Comparison of ENCODE assay signal across 9 cellular contexts in the genomic region with DNA sequence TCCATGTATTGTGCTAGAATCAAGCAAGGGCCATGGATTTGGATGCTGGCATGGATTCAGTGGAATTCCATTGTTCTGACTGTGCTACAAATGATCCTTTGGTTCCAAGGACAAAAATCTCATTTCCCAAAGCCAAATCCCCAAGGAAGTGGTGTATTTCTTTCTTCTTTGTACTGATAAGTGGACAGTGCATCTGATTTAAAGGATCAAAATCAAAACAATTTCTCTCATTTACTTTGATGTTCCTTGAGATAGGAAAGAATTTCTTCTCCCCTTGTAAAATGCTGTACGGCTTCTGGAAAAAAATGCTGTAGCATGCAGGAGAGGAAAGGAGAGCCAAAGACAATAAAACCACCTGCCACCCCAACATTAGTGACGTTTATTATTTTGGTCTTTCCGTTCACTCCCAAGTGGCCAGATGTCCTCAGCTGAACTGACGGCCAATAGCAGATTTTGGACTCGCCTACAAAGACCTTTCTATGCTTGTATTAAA.
DNase-seq lines count a peak whose midpoint lies in the region; ATAC-seq and TF ChIP-seq lines count a peak whose summit lies in the region.
"Had no signal": no experiment of that assay in that cellular context is flagged by ENCODE, and none has a peak within 500 bp of the region (broad histone marks: within the 10 kb centered on the region; RNA-seq: fewer than 3 reads in every experiment).

No MANE protein-coding gene starts in this region.

- peaks cover 0 to 76% (median 44%) of the 10 kb centered on the region in 9 donors for H3K4me1 ChIP-seq in heart right ventricle
- H3K4me1 ChIP-seq in subcutaneous abdominal adipose tissue (ENCODE audit: control insufficient read depth in 5 of 5, insufficient read depth in 5 of 5, low read length in 5 of 5): peaks cover 2 to 43% (median 16%) of the 10 kb centered on the region in 5 donors
- peaks cover 0 to 26% (median 0%) of the 10 kb centered on the region in 3 donors for H3K4me1 ChIP-seq in esophagus squamous epithelium

- TF ChIP-seq CTCF in heart right ventricle (IDR thresholded peaks at IDR 0.05): no peak
- TF ChIP-seq CTCF in esophagus squamous epithelium (IDR thresholded peaks at IDR 0.05): no peak

- 31 to 35% methylated on average over 5 of the region's 5 CpGs for WGBS in heart right ventricle, 2 donors
- WGBS in esophagus squamous epithelium, 2 donors: 59 to 67% methylated on average over 4 to 5 of the region's 5 CpGs

- H3K4me3 ChIP-seq in heart right ventricle: peak overlapping the region in 3 of 10 donors; percentile 6 to 16 (median 7)
- H3K4me3 ChIP-seq in subcutaneous abdominal adipose tissue (ENCODE audit: low read depth in 1 of 5, low read length in 5 of 5): peak overlapping the region in 3 of 5 donors; percentile 11 to 30 (median 16)
- no peak overlapping the region for H3K4me3 ChIP-seq in esophagus squamous epithelium
- H3K4me3 ChIP-seq: lung had no signal

- H3K9ac ChIP-seq in subcutaneous abdominal adipose tissue (ENCODE audit: low read length in 5 of 5): no peak overlapping the region

- DNase-seq in LHCN-M2 (ENCODE audit: low read depth) (peak; percentile 89), SHP77 treated with DMSO at 0.1 percent for 48 hours (lab: John Stamatoyannopoulos, UW) (peak; percentile 98), heart right ventricle (peak in 1 of 2 donors; percentile 65), DMS79 treated with DMSO at 0.1 percent for 48 hours (lab: John Stamatoyannopoulos, UW) (no peak), esophagus squamous epithelium (lab: John Stamatoyannopoulos, UW) (no peak)
- DNase-seq: stimulated activated CD4-positive, alpha-beta T cell treated with anti-CD3 and anti-CD28 coated beads, Interleukin-15, amount 100 ng/mL, for 24 hours had no signal

- H3K36me3 ChIP-seq in heart right ventricle (no peaks in the 10 kb centered on the region), subcutaneous abdominal adipose tissue (ENCODE audit: control insufficient read depth in 5 of 5, insufficient read depth in 5 of 5, low read length in 5 of 5) (no peaks in the 10 kb centered on the region), esophagus squamous epithelium (no peaks in the 10 kb centered on the region)

- H3K27ac ChIP-seq in heart right ventricle: peak overlapping the region in 8 of 10 donors; percentile 18 to 51 (median 29)
- H3K27ac ChIP-seq in subcutaneous abdominal adipose tissue (ENCODE audit: low read depth, low read length): peak overlapping the region; percentile 50
- peak overlapping the region in 2 of 4 donors; percentile 21 to 53 for H3K27ac ChIP-seq in esophagus squamous epithelium

- no peaks in the 10 kb centered on the region for H3K27me3 ChIP-seq in heart right ventricle
- H3K27me3 ChIP-seq in subcutaneous abdominal adipose tissue (ENCODE audit: control insufficient read depth in 5 of 5, insufficient read depth in 4 of 5, low read length in 5 of 5): no peaks in the 10 kb centered on the region
- H3K27me3 ChIP-seq in esophagus squamous epithelium: no peaks in the 10 kb centered on the region

- H3K9me3 ChIP-seq in heart right ventricle: no peaks in the 10 kb centered on the region
- H3K9me3 ChIP-seq in subcutaneous abdominal adipose tissue (ENCODE audit: control insufficient read depth in 5 of 5, low read length in 5 of 5): no peaks in the 10 kb centered on the region
- no peaks in the 10 kb centered on the region for H3K9me3 ChIP-seq in esophagus squamous epithelium

- intact Hi-C loops in heart right ventricle (cut with DNase I) (loop anchor here in 4 of 10 donors (10.0 kb wide), 2 partner anchors 77 to 183 kb away; a partner anchor contains a TSS), esophagus squamous epithelium (cut with DNase I) (no loop called here)

- TF ChIP-seq POLR2A in esophagus squamous epithelium (IDR thresholded peaks at IDR 0.05): no peak

- peak; percentile 70 to 91 (median 82) for ATAC-seq in heart right ventricle
- ATAC-seq in GM21723 (IDR thresholded peaks at IDR 0.05; ENCODE audit: unreplicated experiment): no peak

Comparison
In these comparisons a context has a peak if more than half of its experiments do, and no peak if none do; other contexts are left out.
1. DNase-seq: peak in LHCN-M2 (single experiment) and SHP77 treated with DMSO at 0.1 percent for 48 hours (single experiment); none in DMS79 treated with DMSO at 0.1 percent for 48 hours (single experiment) and esophagus squamous epithelium (single experiment).
2. H3K4me3 ChIP-seq: peak in subcutaneous abdominal adipose tissue (3 of 5); none in esophagus squamous epithelium (0 of 4).